2 cellular contexts compared by ENCODE assay signal in the genomic region with DNA sequence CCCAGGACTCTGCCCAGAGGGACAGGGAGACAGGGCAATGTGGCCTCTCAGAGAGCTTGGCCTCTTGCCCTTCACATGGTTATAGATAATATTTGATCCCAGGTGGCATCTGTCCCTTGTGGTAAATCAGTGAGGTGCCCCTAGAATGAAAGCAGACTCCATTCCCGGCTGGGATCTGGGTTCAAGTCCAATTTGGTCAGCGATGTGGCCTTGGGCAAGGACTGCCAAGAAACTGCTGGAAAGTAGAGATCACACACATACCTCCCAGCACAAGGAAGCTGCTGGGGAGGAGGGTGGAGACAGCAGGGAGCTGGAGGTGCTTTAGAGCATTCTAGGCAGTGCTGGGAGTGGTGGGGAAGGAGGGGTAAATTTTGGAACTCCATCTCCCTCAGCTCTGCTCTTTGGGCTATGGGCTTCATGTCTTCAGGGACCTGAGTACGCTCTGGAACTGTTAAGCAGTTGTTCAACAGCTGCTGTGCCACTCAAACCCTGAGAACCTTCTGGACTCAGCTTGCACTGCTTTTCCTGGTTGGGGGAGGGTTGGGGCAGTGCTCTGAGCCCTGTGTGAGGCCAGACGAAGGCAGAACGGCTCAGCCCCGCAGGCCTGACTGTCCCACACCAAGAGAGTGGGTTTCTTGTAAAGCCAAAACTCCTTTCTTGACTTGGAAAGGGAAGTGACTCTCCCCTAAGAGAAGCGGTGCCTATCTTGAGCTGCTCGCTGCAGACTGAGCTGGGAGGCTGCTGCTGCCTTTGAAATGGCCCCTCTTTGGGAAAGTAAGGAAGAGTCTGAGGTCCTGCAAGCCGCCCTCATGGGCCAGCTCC.
TF ChIP-seq lines count a peak whose summit lies in the region.

No MANE protein-coding gene starts in this region.

TF ChIP-seq in GM12878, 131 proteins besides CTCF, POLR2A, EP300 and RAD21 (continues in another document):
- TF ChIP-seq ELK1 (IDR thresholded peaks at IDR 0.05; ENCODE audit: low read depth, low read length): no peak
- TF ChIP-seq MEF2A (IDR thresholded peaks at IDR 0.05; ENCODE audit: insufficient read depth, low read depth, low read length): no peak
- no peak; the same call in 1 of the 2 replicates for TF ChIP-seq ZNF687 (IDR thresholded peaks at IDR 0.05)
- TF ChIP-seq TAF1 (IDR thresholded peaks at IDR 0.05; ENCODE audit: borderline replicate concordance, low read depth, low read length): peak; percentile 34; the same call in 1 of the 2 replicates
- no peak for TF ChIP-seq JUND (IDR thresholded peaks at IDR 0.05; ENCODE audit: low read depth, low read length)
- TF ChIP-seq EED (IDR thresholded peaks at IDR 0.05; ENCODE audit: low read depth): no peak; the same call in 1 of the 2 replicates
- no peak for TF ChIP-seq ZNF207 (IDR thresholded peaks at IDR 0.05; ENCODE audit: borderline replicate concordance)
- TF ChIP-seq NFXL1 (IDR thresholded peaks at IDR 0.05; ENCODE audit: borderline replicate concordance): no peak
- TF ChIP-seq BMI1 (IDR thresholded peaks at IDR 0.05; ENCODE audit: borderline replicate concordance): no peak
- TF ChIP-seq MYB (IDR thresholded peaks at IDR 0.05; ENCODE audit: borderline replicate concordance, low read depth, low read length): no peak
- no peak for TF ChIP-seq HDAC6 (IDR thresholded peaks at IDR 0.05; ENCODE audit: unreplicated experiment)
- peak; percentile 61 for TF ChIP-seq LARP7 (IDR thresholded peaks at IDR 0.05)
- TF ChIP-seq, protein P1, sequence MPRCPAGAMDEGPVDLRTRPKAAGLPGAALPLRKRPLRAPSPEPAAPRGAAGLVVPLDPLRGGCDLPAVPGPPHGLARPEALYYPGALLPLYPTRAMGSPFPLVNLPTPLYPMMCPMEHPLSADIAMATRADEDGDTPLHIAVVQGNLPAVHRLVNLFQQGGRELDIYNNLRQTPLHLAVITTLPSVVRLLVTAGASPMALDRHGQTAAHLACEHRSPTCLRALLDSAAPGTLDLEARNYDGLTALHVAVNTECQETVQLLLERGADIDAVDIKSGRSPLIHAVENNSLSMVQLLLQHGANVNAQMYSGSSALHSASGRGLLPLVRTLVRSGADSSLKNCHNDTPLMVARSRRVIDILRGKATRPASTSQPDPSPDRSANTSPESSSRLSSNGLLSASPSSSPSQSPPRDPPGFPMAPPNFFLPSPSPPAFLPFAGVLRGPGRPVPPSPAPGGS (IDR thresholded peaks at IDR 0.05; ENCODE audit: borderline replicate concordance, insufficient read depth, low read depth, low read length, poor library complexity, severe bottlenecking): no peak
- no peak for TF ChIP-seq MEF2B (IDR thresholded peaks at IDR 0.05; ENCODE audit: partially characterized antibody, poor library complexity, severe bottlenecking)
- no peak for TF ChIP-seq USF1 (IDR thresholded peaks at IDR 0.05; ENCODE audit: borderline replicate concordance, extremely low read length, insufficient read depth, low read depth, low read length)
- TF ChIP-seq KAT2A (conservative IDR thresholded peaks at IDR 0.05; ENCODE audit: control insufficient read depth, low read depth, low read length): no peak
- no peak for TF ChIP-seq IRF4 (IDR thresholded peaks at IDR 0.05; ENCODE audit: low read depth, low read length)

TF ChIP-seq in SK-N-SH, 30 proteins besides CTCF, POLR2A, EP300 and RAD21:
- TF ChIP-seq MEF2A (IDR thresholded peaks at IDR 0.05; ENCODE audit: borderline replicate concordance, low read depth) (no peak), TAF1 (IDR thresholded peaks at IDR 0.05; ENCODE audit: borderline replicate concordance, low read depth, low read length) (no peak), JUND (IDR thresholded peaks at IDR 0.05) (no peak), YY1 (IDR thresholded peaks at IDR 0.05; ENCODE audit: low read depth) (no peak), NRF1 (IDR thresholded peaks at IDR 0.05; ENCODE audit: low read depth, low read length) (no peak), RFX5 (IDR thresholded peaks at IDR 0.05; ENCODE audit: low read length) (no peak), USF1 (IDR thresholded peaks at IDR 0.05; ENCODE audit: borderline replicate concordance, low read depth) (no peak), RXRA (IDR thresholded peaks at IDR 0.05; ENCODE audit: borderline replicate concordance, low read depth) (no peak), TEAD4 (IDR thresholded peaks at IDR 0.05; ENCODE audit: borderline replicate concordance, insufficient read depth) (no peak), USF2 (IDR thresholded peaks at IDR 0.05; ENCODE audit: borderline replicate concordance, low read depth, low read length) (no peak), TCF12 (IDR thresholded peaks at IDR 0.05) (no peak)
- TF ChIP-seq, protein P2, sequence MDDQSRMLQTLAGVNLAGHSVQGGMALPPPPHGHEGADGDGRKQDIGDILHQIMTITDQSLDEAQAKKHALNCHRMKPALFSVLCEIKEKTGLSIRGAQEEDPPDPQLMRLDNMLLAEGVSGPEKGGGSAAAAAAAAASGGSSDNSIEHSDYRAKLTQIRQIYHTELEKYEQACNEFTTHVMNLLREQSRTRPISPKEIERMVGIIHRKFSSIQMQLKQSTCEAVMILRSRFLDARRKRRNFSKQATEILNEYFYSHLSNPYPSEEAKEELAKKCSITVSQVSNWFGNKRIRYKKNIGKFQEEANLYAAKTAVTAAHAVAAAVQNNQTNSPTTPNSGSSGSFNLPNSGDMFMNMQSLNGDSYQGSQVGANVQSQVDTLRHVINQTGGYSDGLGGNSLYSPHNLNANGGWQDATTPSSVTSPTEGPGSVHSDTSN (IDR thresholded peaks at IDR 0.05): no peak
